ENCODE assay signal across 19 cellular contexts in genomic region chr2:171287606-171288005, GRCh38.
A peak's percentile ranks its signal among the peaks of the same experiment; 100 is the strongest.
DNase-seq lines count a peak whose midpoint lies in the region; ATAC-seq, FAIRE-seq and TF ChIP-seq lines count a peak whose summit lies in the region.
"Had no signal": no experiment of that assay in that cellular context is flagged by ENCODE, and none has a peak within 500 bp of the region (broad histone marks: within the 10 kb centered on the region; RNA-seq: fewer than 3 reads in every experiment).

No MANE protein-coding gene starts in this region.

- H3K9ac ChIP-seq in HepG2 (ENCODE audit: insufficient read depth, low read depth, low read length): no peak overlapping the region

- H3K4me1 ChIP-seq in HepG2 (ENCODE audit: insufficient read depth, low read length) (peaks cover 13% of the 10 kb centered on the region), right lobe of liver (no peaks in the 10 kb centered on the region), RWPE2 (ENCODE audit: insufficient read depth, poor library complexity, severe bottlenecking) (no peaks in the 10 kb centered on the region), heart right ventricle (no peaks in the 10 kb centered on the region)
- H3K4me1 ChIP-seq: ascending aorta, pancreas had no signal

- FAIRE-seq in HepG2 (lab: Jason Lieb, UNC): peak; percentile 37
- FAIRE-seq: pancreas had no signal

- no peak overlapping the region for H3K4me3 ChIP-seq in HepG2 (replicated peaks in 1 of 3; ENCODE audit: insufficient read depth in 1 of 3, low read depth in 2 of 3, low read length in 3 of 3)
- H3K4me3 ChIP-seq in right lobe of liver: no peak overlapping the region
- H3K4me3 ChIP-seq in RWPE2 (ENCODE audit: severe bottlenecking): no peak overlapping the region
- H3K4me3 ChIP-seq in fibroblast of the aortic adventitia (ENCODE audit: low read depth, low read length): no peak overlapping the region
- H3K4me3 ChIP-seq in heart right ventricle: no peak overlapping the region
- H3K4me3 ChIP-seq: ascending aorta, pancreas, skin epidermis had no signal

- no TSS peak for BruUV-seq in HepG2 (replicated peaks; lab: Mats Ljungman, UMichigan)

- no peak for TF ChIP-seq EP300 in HepG2 (IDR thresholded peaks at IDR 0.05; ENCODE audit: low read depth in 2 of 2, low read length in 2 of 2)
- no peak for TF ChIP-seq EP300 in HepG2 (CRISPR knock-in tag; IDR thresholded peaks at IDR 0.05; ENCODE audit: borderline replicate concordance)

- no peaks in the 10 kb centered on the region for H3K79me2 ChIP-seq in HepG2 (ENCODE audit: insufficient read depth, low read length)

- TF ChIP-seq POLR2A in HepG2 (IDR thresholded peaks at IDR 0.05; ENCODE audit: insufficient read depth in 1 of 2, low read depth in 2 of 2, low read length in 2 of 2) (no peak), right lobe of liver (IDR thresholded peaks at IDR 0.05) (no peak)

- no peak for TF ChIP-seq RAD21 in HepG2 (CRISPR knock-in tag; IDR thresholded peaks at IDR 0.05)

- H3K36me3 ChIP-seq in HepG2 (replicated peaks in 1 of 2; ENCODE audit: control insufficient read depth in 1 of 2, insufficient read depth in 2 of 2, low read length in 2 of 2): no peaks in the 10 kb centered on the region
- no peaks in the 10 kb centered on the region for H3K36me3 ChIP-seq in right lobe of liver
- no peaks in the 10 kb centered on the region for H3K36me3 ChIP-seq in RWPE2 (ENCODE audit: low read depth)
- H3K36me3 ChIP-seq in heart right ventricle: no peaks in the 10 kb centered on the region
- H3K36me3 ChIP-seq: ascending aorta, pancreas had no signal

- POLR2A ChIA-PET in HepG2 (lab: Yijun Ruan, JAX): interaction anchor here (1.0 kb wide), 1 partner anchor 314 kb away, joined by 3 read pairs; no protein-coding TSS in a partner anchor

- H2AFZ ChIP-seq in HepG2 (ENCODE audit: low read length): no peak overlapping the region

- 21% methylated on average over 4 of the region's 4 CpGs for WGBS in HepG2 (ENCODE audit: low lambda C conversion rate)
- 50% methylated on average over 4 of the region's 4 CpGs for WGBS in right lobe of liver (ENCODE audit: insufficient coverage, low coverage, low lambda C conversion rate, missing lambda C conversion rate)
- WGBS in heart right ventricle, 2 donors: 47 to 54% methylated on average over 4 of the region's 4 CpGs

- TF ChIP-seq CTCF in HepG2 (CRISPR knock-in tag; IDR thresholded peaks at IDR 0.05): no peak
- no peak for TF ChIP-seq CTCF in right lobe of liver (IDR thresholded peaks at IDR 0.05)
- no peak for TF ChIP-seq CTCF in RWPE2 (IDR thresholded peaks at IDR 0.05; ENCODE audit: poor library complexity, severe bottlenecking)
- no peak for TF ChIP-seq CTCF in fibroblast of the aortic adventitia (IDR thresholded peaks at IDR 0.05; ENCODE audit: insufficient read depth, low read length)
- TF ChIP-seq CTCF in heart right ventricle (IDR thresholded peaks at IDR 0.05): no peak

- no peaks in the 10 kb centered on the region for H3K9me3 ChIP-seq in HepG2 (ENCODE audit: low read length)
- no peaks in the 10 kb centered on the region for H3K9me3 ChIP-seq in right lobe of liver
- no peaks in the 10 kb centered on the region for H3K9me3 ChIP-seq in RWPE2 (ENCODE audit: severe bottlenecking)
- H3K9me3 ChIP-seq in heart right ventricle: no peaks in the 10 kb centered on the region
- H3K9me3 ChIP-seq: ascending aorta, pancreas had no signal

- DNase-seq in HepG2 (ENCODE audit: low spot score) (no peak), right lobe of liver (no peak), RWPE2 (ENCODE audit: low spot score) (no peak), fibroblast of the aortic adventitia (ENCODE audit: low read depth) (peak; percentile 22), cerebellar nuclear complex (lab: John Stamatoyannopoulos, UW) (no peak), heart right ventricle (no peak)
- DNase-seq: activated CD4-positive, alpha-beta T cell treated with anti-CD3 and anti-CD28 coated beads for 36 hours; activated gamma-delta T cell; cortex of kidney; H9; left cardiac atrium; NCI-H2171 treated with DMSO at 0.1 percent for 48 hours; pancreas; SHP77 treated with DMSO at 0.1 percent for 48 hours; stimulated activated CD4-positive, alpha-beta T cell treated with anti-CD3 and anti-CD28 coated beads, Interleukin-4, amount 100 ng/mL, for 4 hours had no signal

- intact Hi-C loops in HepG2 (cut with micrococcal nuclease; ENCODE audit: unreplicated experiment): no loop called here
- intact Hi-C loops in right lobe of liver (cut with DNase I): no loop called here
- intact Hi-C loops in heart right ventricle (cut with DNase I): no loop called here

- CTCF ChIA-PET in HepG2 (lab: Yijun Ruan, JAX; ENCODE audit: low intra/inter-chr PET ratio, low total read pairs): no interaction called here

- no peak overlapping the region for H3K4me2 ChIP-seq in HepG2 (ENCODE audit: low read depth, low read length)

- no peaks in the 10 kb centered on the region for H4K20me1 ChIP-seq in HepG2 (ENCODE audit: insufficient read depth, low read length)

- H3K27ac ChIP-seq in HepG2 (ENCODE audit: extremely low read length, insufficient read depth, low read length): no peak overlapping the region
- H3K27ac ChIP-seq in right lobe of liver: no peak overlapping the region
- H3K27ac ChIP-seq in RWPE2 (ENCODE audit: poor library complexity, severe bottlenecking): no peak overlapping the region
- no peak overlapping the region for H3K27ac ChIP-seq in heart right ventricle
- H3K27ac ChIP-seq: ascending aorta, pancreas, skin epidermis had no signal

- in situ Hi-C loops in HepG2 (cut with HindIII; ENCODE audit: extremely low pct_ligation_motif_present, low pct_unique_long_range_greater_than_20kb): no loop called here

- ATAC-seq in HepG2: no peak
- ATAC-seq in right lobe of liver: no peak
- ATAC-seq in RWPE2 (ENCODE audit: low read depth): peak; percentile 41; the same call in 2 of the 3 replicates
- ATAC-seq in heart right ventricle: no peak
- ATAC-seq in GM18511 (IDR thresholded peaks at IDR 0.05; ENCODE audit: unreplicated experiment): no peak
- no peak for ATAC-seq in HG03378 (IDR thresholded peaks at IDR 0.05; ENCODE audit: unreplicated experiment)
- ATAC-seq: activated CD4-positive, alpha-beta T cell treated with anti-CD3 and anti-CD28 coated beads for 36 hours; left cardiac atrium; pancreas had no signal

- H3K27me3 ChIP-seq in HepG2 (ENCODE audit: control insufficient read depth in 1 of 2, insufficient read depth in 2 of 2, low read length in 2 of 2): no peaks in the 10 kb centered on the region; a peak in 1 of 5 replicates
- no peaks in the 10 kb centered on the region for H3K27me3 ChIP-seq in right lobe of liver
- no peaks in the 10 kb centered on the region for H3K27me3 ChIP-seq in RWPE2 (ENCODE audit: insufficient read depth, poor library complexity, severe bottlenecking)
- no peaks in the 10 kb centered on the region for H3K27me3 ChIP-seq in heart right ventricle
- H3K27me3 ChIP-seq: ascending aorta, pancreas had no signal

TF ChIP-seq in HepG2, 621 proteins besides CTCF, POLR2A, EP300 and RAD21 (continues in another document):
- TF ChIP-seq ZNF772 (CRISPR knock-in tag; IDR thresholded peaks at IDR 0.05) (no peak), ZBTB38 (CRISPR knock-in tag; IDR thresholded peaks at IDR 0.05) (no peak), KAT7 (CRISPR knock-in tag; IDR thresholded peaks at IDR 0.05; ENCODE audit: borderline replicate concordance) (no peak), KDM4B (CRISPR knock-in tag; IDR thresholded peaks at IDR 0.05) (no peak), ZNF3 (CRISPR knock-in tag; IDR thresholded peaks at IDR 0.05) (no peak)
